In genomic region chr1:87918398-87918797, GRCh38 we compare ENCODE assay signal across 18 cellular contexts.
DNase-seq lines count a peak whose midpoint lies in the region; ATAC-seq, FAIRE-seq and TF ChIP-seq lines count a peak whose summit lies in the region.
"Had no signal": no experiment of that assay in that cellular context is flagged by ENCODE, and none has a peak within 500 bp of the region (broad histone marks: within the 10 kb centered on the region; RNA-seq: fewer than 3 reads in every experiment).

No MANE protein-coding gene starts in this region.

- 14% methylated on average over 1 of the region's 1 CpG for WGBS in SK-N-SH (ENCODE audit: low lambda C conversion rate)
- WGBS in aorta, 2 donors = 0 to 2% methylated on average over 1 of the region's 1 CpG

- no peak for DNase-seq in SK-N-SH
- DNase-seq in coronary artery (ENCODE audit: low spot score) = no peak
- no peak for DNase-seq in osteoblast (ENCODE audit: insufficient read length, low spot score, missing footprints)
- peak in 1 of 2 donors; percentile 52 for DNase-seq in aorta
- no peak for DNase-seq in SK-N-DZ (ENCODE audit: low spot score)
- DNase-seq in SHP77 (lab: John Stamatoyannopoulos, UW) = no peak
- DNase-seq in D721Med (ENCODE audit: insufficient read length, low spot score) = no peak
- DNase-seq: CD4-positive, CD25-positive, alpha-beta regulatory T cell; DMS79; GM23248; H9; NCI-H1417; NCI-H1694 treated with DMSO at 0.1 percent for 48 hours; NCI-H2081 treated with DMSO at 0.1 percent for 48 hours; NCI-H526 treated with DMSO at 0.1 percent for 48 hours; PC-9; RPMI8226; SHP77 treated with DMSO at 0.1 percent for 48 hours had no signal

- TF ChIP-seq CTCF in SK-N-SH (IDR thresholded peaks at IDR 0.05) = no peak
- TF ChIP-seq CTCF in coronary artery (IDR thresholded peaks at IDR 0.05) = no peak
- TF ChIP-seq CTCF in osteoblast (IDR thresholded peaks at IDR 0.05; ENCODE audit: extremely low read depth, low read depth, low read length) = no peak
- TF ChIP-seq CTCF in D721Med (IDR thresholded peaks at IDR 0.05; ENCODE audit: insufficient read depth, missing control alignments) = no peak

- H2AFZ ChIP-seq in SK-N-SH (ENCODE audit: low read depth) (peak overlapping the region; percentile 60), osteoblast (ENCODE audit: low read length) (peak overlapping the region; percentile 85)
- H2AFZ ChIP-seq: GM23248, PC-9 had no signal

- no peaks in the 10 kb centered on the region for H3K4me1 ChIP-seq in SK-N-SH (ENCODE audit: control insufficient read depth in 1 of 2, insufficient read depth in 2 of 2, low read depth in 1 of 2, low read length in 1 of 2)
- peaks cover 26% of the 10 kb centered on the region for H3K4me1 ChIP-seq in osteoblast (ENCODE audit: insufficient read depth, low read length)
- H3K4me1 ChIP-seq in aorta (ENCODE audit: control insufficient read depth in 1 of 2, insufficient read depth in 2 of 2, low read length in 2 of 2) = peaks cover 2 to 10% of the 10 kb centered on the region in 2 donors

- H4K20me1 ChIP-seq in SK-N-SH (ENCODE audit: insufficient read depth) (no peaks in the 10 kb centered on the region), osteoblast (ENCODE audit: insufficient read depth, low read length) (no peaks in the 10 kb centered on the region)

- no peaks in the 10 kb centered on the region for H3K9me2 ChIP-seq in SK-N-SH

- no peaks in the 10 kb centered on the region for H3K79me2 ChIP-seq in SK-N-SH (ENCODE audit: insufficient read depth)
- H3K79me2 ChIP-seq in osteoblast (ENCODE audit: insufficient read depth, low read length) = no peaks in the 10 kb centered on the region

- intact Hi-C loops in aorta (cut with DNase I) = no loop called here

- H3F3A ChIP-seq in SK-N-SH (replicated peaks; ENCODE audit: insufficient read depth) = no peaks in the 10 kb centered on the region

- H3K4me3 ChIP-seq in SK-N-SH (ENCODE audit: low read depth in 2 of 2, low read length in 1 of 2) (peak overlapping the region; percentile 6 to 9; a peak in 2 of 4 replicates), coronary artery (peak overlapping the region; percentile 55), osteoblast (ENCODE audit: insufficient read depth, low read length) (peak overlapping the region; percentile 63), aorta (ENCODE audit: low read length in 2 of 2) (peak overlapping the region; percentile 38 to 43)
- H3K4me3 ChIP-seq: GM23248, PC-9 had no signal

- H3K27me3 ChIP-seq in SK-N-SH (ENCODE audit: insufficient read depth) (no peaks in the 10 kb centered on the region), osteoblast (ENCODE audit: insufficient read depth, low read length) (no peaks in the 10 kb centered on the region), aorta (ENCODE audit: control insufficient read depth in 1 of 2, insufficient read depth in 2 of 2, low read length in 1 of 2) (no peaks in the 10 kb centered on the region)

- peak overlapping the region; percentile 62 for H3K4me2 ChIP-seq in SK-N-SH
- peak overlapping the region; percentile 64 for H3K4me2 ChIP-seq in osteoblast (ENCODE audit: insufficient read depth, low read length)
- H3K4me2 ChIP-seq: PC-9 had no signal

- peak; percentile 90 for ATAC-seq in aorta (ENCODE audit: low FRiP score)

- POLR2A ChIA-PET in SK-N-SH (lab: Yijun Ruan, JAX) = no interaction called here

- CTCF ChIA-PET in SK-N-SH (lab: Yijun Ruan, JAX) = interaction anchor here (1.2 kb wide), 1 partner anchor 626 kb away, joined by 4 read pairs; no protein-coding TSS in a partner anchor

- H3K9me3 ChIP-seq in SK-N-SH = 0 out of 2 replicates have a peak, but pooled peaks cover 3% of the 10 kb centered on the region
- no peaks in the 10 kb centered on the region for H3K9me3 ChIP-seq in osteoblast (ENCODE audit: low read depth, low read length)
- H3K9me3 ChIP-seq in aorta (ENCODE audit: control insufficient read depth, low read length) = no peaks in the 10 kb centered on the region

- H3K36me3 ChIP-seq in SK-N-SH (replicated peaks in 1 of 2; ENCODE audit: control insufficient read depth in 1 of 2, insufficient read depth in 2 of 2, low read length in 1 of 2) (no peaks in the 10 kb centered on the region), osteoblast (ENCODE audit: insufficient read depth, low read length) (no peaks in the 10 kb centered on the region), aorta (ENCODE audit: control insufficient read depth in 1 of 2, insufficient read depth in 2 of 2, low read length in 1 of 2) (no peaks in the 10 kb centered on the region)

- H3K27ac ChIP-seq in SK-N-SH (ENCODE audit: low read depth in 2 of 2, low read length in 1 of 2) (no peak overlapping the region; a peak in 1 of 4 replicates), coronary artery (peak overlapping the region; percentile 51 to 76), osteoblast (ENCODE audit: low read depth, low read length) (peak overlapping the region; percentile 11), aorta (ENCODE audit: low read depth in 1 of 2, low read length in 2 of 2) (peak overlapping the region; percentile 88 to 90)
- H3K27ac ChIP-seq: GM23248, PC-9 had no signal

- FAIRE-seq in D721Med (lab: Jason Lieb, UNC) = no peak

- TF ChIP-seq RAD21 in SK-N-SH (IDR thresholded peaks at IDR 0.05; ENCODE audit: low read length) = no peak

- no peak overlapping the region for H3K9ac ChIP-seq in SK-N-SH
- H3K9ac ChIP-seq: GM23248 had no signal

- TF ChIP-seq EP300 in SK-N-SH (IDR thresholded peaks at IDR 0.05; ENCODE audit: borderline replicate concordance in 1 of 2, low read depth in 1 of 2, low read length in 1 of 2) = no peak

TF ChIP-seq in SK-N-SH, 30 proteins besides CTCF, POLR2A, EP300 and RAD21:
- TF ChIP-seq, protein P1, sequence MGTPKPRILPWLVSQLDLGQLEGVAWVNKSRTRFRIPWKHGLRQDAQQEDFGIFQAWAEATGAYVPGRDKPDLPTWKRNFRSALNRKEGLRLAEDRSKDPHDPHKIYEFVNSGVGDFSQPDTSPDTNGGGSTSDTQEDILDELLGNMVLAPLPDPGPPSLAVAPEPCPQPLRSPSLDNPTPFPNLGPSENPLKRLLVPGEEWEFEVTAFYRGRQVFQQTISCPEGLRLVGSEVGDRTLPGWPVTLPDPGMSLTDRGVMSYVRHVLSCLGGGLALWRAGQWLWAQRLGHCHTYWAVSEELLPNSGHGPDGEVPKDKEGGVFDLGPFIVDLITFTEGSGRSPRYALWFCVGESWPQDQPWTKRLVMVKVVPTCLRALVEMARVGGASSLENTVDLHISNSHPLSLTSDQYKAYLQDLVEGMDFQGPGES (IDR thresholded peaks at IDR 0.05; ENCODE audit: low read depth, low read length) = no peak
- no peak for TF ChIP-seq FOSL2 (IDR thresholded peaks at IDR 0.05; ENCODE audit: borderline replicate concordance, low read depth)
- TF ChIP-seq FOXJ3 (CRISPR knock-in tag; IDR thresholded peaks at IDR 0.05) = no peak
- no peak for TF ChIP-seq RXRA (IDR thresholded peaks at IDR 0.05; ENCODE audit: borderline replicate concordance, low read depth)
- no peak for TF ChIP-seq FOXM1 (IDR thresholded peaks at IDR 0.05; ENCODE audit: low read depth)
- TF ChIP-seq TEAD4 (IDR thresholded peaks at IDR 0.05; ENCODE audit: borderline replicate concordance, insufficient read depth) = no peak
- TF ChIP-seq, protein P2, sequence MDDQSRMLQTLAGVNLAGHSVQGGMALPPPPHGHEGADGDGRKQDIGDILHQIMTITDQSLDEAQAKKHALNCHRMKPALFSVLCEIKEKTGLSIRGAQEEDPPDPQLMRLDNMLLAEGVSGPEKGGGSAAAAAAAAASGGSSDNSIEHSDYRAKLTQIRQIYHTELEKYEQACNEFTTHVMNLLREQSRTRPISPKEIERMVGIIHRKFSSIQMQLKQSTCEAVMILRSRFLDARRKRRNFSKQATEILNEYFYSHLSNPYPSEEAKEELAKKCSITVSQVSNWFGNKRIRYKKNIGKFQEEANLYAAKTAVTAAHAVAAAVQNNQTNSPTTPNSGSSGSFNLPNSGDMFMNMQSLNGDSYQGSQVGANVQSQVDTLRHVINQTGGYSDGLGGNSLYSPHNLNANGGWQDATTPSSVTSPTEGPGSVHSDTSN (IDR thresholded peaks at IDR 0.05) = no peak
- no peak for TF ChIP-seq TAF1 (IDR thresholded peaks at IDR 0.05; ENCODE audit: borderline replicate concordance, low read depth, low read length)
- TF ChIP-seq NFIC (IDR thresholded peaks at IDR 0.05; ENCODE audit: borderline replicate concordance) = no peak
- no peak for TF ChIP-seq YY1 (IDR thresholded peaks at IDR 0.05; ENCODE audit: low read depth)
- TF ChIP-seq JUND (IDR thresholded peaks at IDR 0.05) = no peak

Comparison
In these comparisons a context has a peak if more than half of its experiments do, and no peak if none do; other contexts are left out.
1. H3K27ac ChIP-seq: peak in coronary artery (2 of 2), osteoblast (single experiment) and aorta (2 of 2); none in SK-N-SH (0 of 2).
2. H3K4me3 ChIP-seq: peak in every context shown above with its lines; median percentile 63 in osteoblast; 55 in coronary artery; 40 in aorta; 8 in SK-N-SH.